In genomic region chr3:59797533-59797932, GRCh38 we compare ENCODE assay signal across 34 cellular contexts.
DNase-seq lines count a peak whose midpoint lies in the region; ATAC-seq, FAIRE-seq and TF ChIP-seq lines count a peak whose summit lies in the region.
"Had no signal": no experiment of that assay in that cellular context is flagged by ENCODE, and none has a peak within 500 bp of the region (broad histone marks: within the 10 kb centered on the region; RNA-seq: fewer than 3 reads in every experiment).

No MANE protein-coding gene starts in this region.

- TF ChIP-seq CTCF in HepG2 (CRISPR knock-in tag; IDR thresholded peaks at IDR 0.05): no peak
- TF ChIP-seq CTCF in right lobe of liver (IDR thresholded peaks at IDR 0.05): no peak
- TF ChIP-seq CTCF in A549 (IDR thresholded peaks at IDR 0.05): no peak
- TF ChIP-seq CTCF in IMR-90 (conservative IDR thresholded peaks at IDR 0.05; ENCODE audit: low read depth, low read length): no peak
- TF ChIP-seq CTCF in smooth muscle cell (IDR thresholded peaks at IDR 0.05; ENCODE audit: borderline replicate concordance, insufficient read depth, poor library complexity, severe bottlenecking): no peak
- TF ChIP-seq CTCF in ascending aorta (IDR thresholded peaks at IDR 0.05): no peak

- H3K4me1 ChIP-seq in HepG2 (ENCODE audit: insufficient read depth, low read length): peaks cover 28% of the 10 kb centered on the region
- no peaks in the 10 kb centered on the region for H3K4me1 ChIP-seq in right lobe of liver
- H3K4me1 ChIP-seq in A549: no peaks in the 10 kb centered on the region
- H3K4me1 ChIP-seq in IMR-90 (ENCODE audit: control insufficient read depth, insufficient read depth, low read length): peaks cover 5% of the 10 kb centered on the region; the same call in 1 of the 2 replicates
- H3K4me1 ChIP-seq in smooth muscle cell (ENCODE audit: low read depth): peaks cover 29% of the 10 kb centered on the region
- no peaks in the 10 kb centered on the region for H3K4me1 ChIP-seq in ascending aorta
- H3K4me1 ChIP-seq: BE2C; BLaER1; BLaER1 treated with 17β-estradiol and CSF1 and Interleukin-3, amounts not matched to agents 10 nM and 100 nM; Caco-2 had no signal

- BruUV-seq in HepG2 (replicated peaks; lab: Mats Ljungman, UMichigan) (no TSS peak), IMR-90 (replicated peaks; lab: Mats Ljungman, UMichigan) (no TSS peak)

- H2AFZ ChIP-seq in HepG2 (ENCODE audit: low read length) (no peak overlapping the region), IMR-90 (replicated peaks; ENCODE audit: low read length, poor library complexity) (no peak overlapping the region), smooth muscle cell (ENCODE audit: low read depth) (no peak overlapping the region)

- H2BK15ac ChIP-seq in IMR-90 (ENCODE audit: low read depth, low read length): no peak overlapping the region

- no peak overlapping the region for H3K18ac ChIP-seq in IMR-90 (ENCODE audit: low read depth, low read length)

- intact Hi-C loops in HepG2 (cut with micrococcal nuclease; ENCODE audit: unreplicated experiment) (no loop called here), right lobe of liver (cut with DNase I) (no loop called here), IMR-90 (cut with micrococcal nuclease) (no loop called here), ascending aorta (cut with DNase I) (no loop called here)

- no peak overlapping the region for H2AK5ac ChIP-seq in IMR-90 (ENCODE audit: low read depth, low read length)

- in situ Hi-C loops in HepG2 (cut with HindIII; ENCODE audit: extremely low pct_ligation_motif_present, low pct_unique_long_range_greater_than_20kb) (no loop called here), IMR-90 (cut with MboI; ENCODE audit: low sequenced_read_pairs) (no loop called here)

- H3K9ac ChIP-seq in HepG2 (ENCODE audit: insufficient read depth, low read depth, low read length) (no peak overlapping the region), IMR-90 (ENCODE audit: low read depth, low read length) (no peak overlapping the region), smooth muscle cell (ENCODE audit: low read depth) (no peak overlapping the region)
- H3K9ac ChIP-seq: BLaER1; BLaER1 treated with 17β-estradiol and CSF1 and Interleukin-3, amounts not matched to agents 10 nM and 100 nM had no signal

- H2AK9ac ChIP-seq in IMR-90 (replicated peaks; ENCODE audit: low read depth, low read length, poor library complexity): no peak overlapping the region

- no peak overlapping the region for H4K91ac ChIP-seq in IMR-90 (ENCODE audit: insufficient read depth, low read depth, low read length)

- H3K4me2 ChIP-seq in HepG2 (ENCODE audit: low read depth, low read length) (no peak overlapping the region), A549 (no peak overlapping the region), IMR-90 (ENCODE audit: low read depth, low read length) (no peak overlapping the region), smooth muscle cell (no peak overlapping the region)
- H3K4me2 ChIP-seq: BLaER1; BLaER1 treated with 17β-estradiol and CSF1 and Interleukin-3, amounts not matched to agents 10 nM and 100 nM had no signal

- 51% methylated on average over 5 of the region's 5 CpGs for WGBS in HepG2 (ENCODE audit: low lambda C conversion rate)
- WGBS in right lobe of liver (ENCODE audit: insufficient coverage, low coverage, low lambda C conversion rate, missing lambda C conversion rate): 85% methylated on average over 5 of the region's 5 CpGs
- WGBS in A549 (ENCODE audit: missing lambda C conversion rate): 73% methylated on average over 5 of the region's 5 CpGs
- no CpG with 5 or more reads among the region's 5 CpGs for WGBS in IMR-90 (ENCODE audit: extremely low coverage in 2 of 2, insufficient read length in 1 of 2), 2 experiments
- 95% methylated on average over 5 of the region's 5 CpGs for WGBS in smooth muscle cell (ENCODE audit: low lambda C conversion rate)

- H3K79me1 ChIP-seq in IMR-90 (ENCODE audit: low read depth in 1 of 2, low read length in 2 of 2): no peaks in the 10 kb centered on the region

- no peak overlapping the region for H4K8ac ChIP-seq in IMR-90 (ENCODE audit: low read depth in 2 of 2, low read length in 2 of 2)

- H3K27me3 ChIP-seq in HepG2 (ENCODE audit: control insufficient read depth in 1 of 2, insufficient read depth in 2 of 2, low read length in 2 of 2) (no peaks in the 10 kb centered on the region; a peak in 1 of 5 replicates), right lobe of liver (no peaks in the 10 kb centered on the region), IMR-90 (ENCODE audit: control insufficient read depth, insufficient read depth, low read length) (no peaks in the 10 kb centered on the region), smooth muscle cell (ENCODE audit: low read depth) (no peaks in the 10 kb centered on the region), ascending aorta (no peaks in the 10 kb centered on the region)
- H3K27me3 ChIP-seq: BE2C; BLaER1; BLaER1 treated with 17β-estradiol and CSF1 and Interleukin-3, amounts not matched to agents 10 nM and 100 nM had no signal

- FAIRE-seq in HepG2 (lab: Jason Lieb, UNC) (no peak), A549 (lab: Jason Lieb, UNC) (no peak)
- FAIRE-seq: A204.1, D721Med had no signal

- H2BK120ac ChIP-seq in IMR-90 (ENCODE audit: low read depth, low read length): no peak overlapping the region

- POLR2A ChIA-PET in HepG2 (lab: Yijun Ruan, JAX) (no interaction called here), A549 (lab: Yijun Ruan, JAX) (no interaction called here), IMR-90 (lab: Charles Lee; ENCODE audit: unreplicated experiment) (no interaction called here)

- H2BK20ac ChIP-seq in IMR-90 (ENCODE audit: low read depth, low read length): peak overlapping the region; percentile 37; the same call in 1 of the 2 replicates

- ATAC-seq in HepG2: no peak
- ATAC-seq in right lobe of liver: no peak
- no peak for ATAC-seq in A549
- ATAC-seq in IMR-90 (ENCODE audit: low read depth): no peak
- no peak for ATAC-seq in left lobe of liver
- ATAC-seq: CD8-positive, alpha-beta T cell had no signal

- peaks cover 3% of the 10 kb centered on the region; the same call in 1 of the 2 replicates for H3K9me1 ChIP-seq in IMR-90 (ENCODE audit: insufficient read depth, low read length)

- H4K5ac ChIP-seq in IMR-90 (ENCODE audit: low read depth, low read length): no peak overlapping the region

- H3K36me3 ChIP-seq in HepG2 (replicated peaks in 1 of 2; ENCODE audit: control insufficient read depth in 1 of 2, insufficient read depth in 2 of 2, low read length in 2 of 2): no peaks in the 10 kb centered on the region
- H3K36me3 ChIP-seq in right lobe of liver: no peaks in the 10 kb centered on the region
- H3K36me3 ChIP-seq in IMR-90 (ENCODE audit: control insufficient read depth, insufficient read depth, low read length): no peaks in the 10 kb centered on the region
- H3K36me3 ChIP-seq in smooth muscle cell (ENCODE audit: low read depth): no peaks in the 10 kb centered on the region
- no peaks in the 10 kb centered on the region for H3K36me3 ChIP-seq in ascending aorta
- H3K36me3 ChIP-seq: BE2C; BLaER1; BLaER1 treated with 17β-estradiol and CSF1 and Interleukin-3, amounts not matched to agents 10 nM and 100 nM had no signal

- H3K14ac ChIP-seq in IMR-90 (replicated peaks; ENCODE audit: low read depth, low read length): no peak overlapping the region

- TF ChIP-seq POLR2A in HepG2 (IDR thresholded peaks at IDR 0.05; ENCODE audit: insufficient read depth in 1 of 2, low read depth in 2 of 2, low read length in 2 of 2) (no peak), right lobe of liver (IDR thresholded peaks at IDR 0.05) (no peak), A549 (IDR thresholded peaks at IDR 0.05; ENCODE audit: low read length) (no peak), IMR-90 (IDR thresholded peaks at IDR 0.05; ENCODE audit: low read depth, low read length) (no peak)

- no peak overlapping the region for H3K56ac ChIP-seq in IMR-90 (ENCODE audit: extremely low read depth, insufficient read depth, low read length)

- CTCF ChIA-PET in HepG2 (lab: Yijun Ruan, JAX; ENCODE audit: low intra/inter-chr PET ratio, low total read pairs) (no interaction called here), A549 (lab: Yijun Ruan, JAX) (interaction anchor here (1.1 kb wide), 1 partner anchor 77 kb away, joined by 3 read pairs; no protein-coding TSS in a partner anchor), IMR-90 (lab: Yijun Ruan, JAX) (interaction anchor here (1.4 kb wide), 1 partner anchor 12 kb away, joined by 3 read pairs; no protein-coding TSS in a partner anchor)

- no peak overlapping the region for H3K23ac ChIP-seq in IMR-90 (ENCODE audit: low read depth, low read length)

- no peaks in the 10 kb centered on the region for H4K20me1 ChIP-seq in HepG2 (ENCODE audit: insufficient read depth, low read length)
- no peaks in the 10 kb centered on the region for H4K20me1 ChIP-seq in IMR-90 (ENCODE audit: insufficient read depth, low read length)
- H4K20me1 ChIP-seq in smooth muscle cell (ENCODE audit: low read depth): no peaks in the 10 kb centered on the region
- H4K20me1 ChIP-seq: BLaER1; BLaER1 treated with 17β-estradiol and CSF1 and Interleukin-3, amounts not matched to agents 10 nM and 100 nM had no signal

- no peak for DNase-seq in HepG2 (ENCODE audit: low spot score)
- DNase-seq in right lobe of liver: no peak
- DNase-seq in A549 (ENCODE audit: low read depth in 1 of 2, low spot score in 1 of 2): no peak
- DNase-seq in IMR-90: no peak
- DNase-seq in smooth muscle cell (lab: John Stamatoyannopoulos, UW; ENCODE audit: unreplicated experiment): no peak
- no peak for DNase-seq in ascending aorta (ENCODE audit: low spot score in 2 of 2)
- no peak for DNase-seq in NCI-H187 (lab: John Stamatoyannopoulos, UW)
- no peak for DNase-seq in left lobe of liver (ENCODE audit: low spot score)
- DNase-seq: 8988T; ACHN; AML-193; BE2C; C1 segment of cervical spinal cord; Caco-2; Calu3; CD4-positive, alpha-beta memory T cell; CD4-positive, alpha-beta T cell; CD4-positive, CD25-positive, alpha-beta regulatory T cell; CD8-positive, alpha-beta memory T cell; CD8-positive, alpha-beta T cell; COR-L47; DMS 273 treated with DMSO at 0.1 percent for 48 hours; DMS153; DMS53; DMS79; DMS79 treated with DMSO at 0.1 percent for 48 hours; DND-41; EL had no signal

- H3K79me2 ChIP-seq in HepG2 (ENCODE audit: insufficient read depth, low read length): no peaks in the 10 kb centered on the region
- H3K79me2 ChIP-seq in smooth muscle cell (ENCODE audit: low read depth): no peaks in the 10 kb centered on the region

- H3K27ac ChIP-seq in HepG2 (ENCODE audit: extremely low read length, insufficient read depth, low read length) (no peak overlapping the region), right lobe of liver (no peak overlapping the region), A549 (no peak overlapping the region), IMR-90 (ENCODE audit: insufficient read depth, low read length) (no peak overlapping the region), smooth muscle cell (ENCODE audit: low read depth) (peak overlapping the region; percentile 96), ascending aorta (no peak overlapping the region)
- H3K27ac ChIP-seq: 22Rv1; BLaER1; BLaER1 treated with 17β-estradiol and CSF1 and Interleukin-3, amounts not matched to agents 10 nM and 100 nM; C4-2B had no signal

- H3K9me3 ChIP-seq in HepG2 (ENCODE audit: low read length) (no peaks in the 10 kb centered on the region), right lobe of liver (no peaks in the 10 kb centered on the region), A549 (no peaks in the 10 kb centered on the region), IMR-90 (ENCODE audit: control insufficient read depth, insufficient read depth, low read length) (no peaks in the 10 kb centered on the region), smooth muscle cell (replicated peaks; ENCODE audit: low read depth) (no peaks in the 10 kb centered on the region), ascending aorta (no peaks in the 10 kb centered on the region)
- H3K9me3 ChIP-seq: BE2C; BLaER1; BLaER1 treated with 17β-estradiol and CSF1 and Interleukin-3, amounts not matched to agents 10 nM and 100 nM; Caco-2 had no signal

- no peak overlapping the region for H3K4me3 ChIP-seq in HepG2 (replicated peaks in 1 of 3; ENCODE audit: insufficient read depth in 1 of 3, low read depth in 2 of 3, low read length in 3 of 3)
- H3K4me3 ChIP-seq in right lobe of liver: no peak overlapping the region
- no peak overlapping the region for H3K4me3 ChIP-seq in A549
- no peak overlapping the region for H3K4me3 ChIP-seq in IMR-90 (ENCODE audit: insufficient read depth, low read depth, low read length)
- H3K4me3 ChIP-seq in smooth muscle cell: no peak overlapping the region
- no peak overlapping the region for H3K4me3 ChIP-seq in ascending aorta
- H3K4me3 ChIP-seq: BLaER1; BLaER1 treated with 17β-estradiol and CSF1 and Interleukin-3, amounts not matched to agents 10 nM and 100 nM had no signal

- TF ChIP-seq RAD21 in HepG2 (CRISPR knock-in tag; IDR thresholded peaks at IDR 0.05) (no peak), A549 (conservative IDR thresholded peaks at IDR 0.05 in 1 of 2, IDR thresholded peaks at IDR 0.05 in 1 of 2) (no peak), IMR-90 (IDR thresholded peaks at IDR 0.05; ENCODE audit: low read length) (no peak)

- H2BK5ac ChIP-seq in IMR-90 (ENCODE audit: low read depth, low read length, poor library complexity, severe bottlenecking): no peak overlapping the region

- dilution Hi-C loops in IMR-90 (cut with HindIII; ENCODE audit: low sequenced_read_pairs, unreplicated experiment): no loop called here

- no peaks in the 10 kb centered on the region for H3F3A ChIP-seq in smooth muscle cell (ENCODE audit: low read depth)

- TF ChIP-seq EP300 in HepG2 (IDR thresholded peaks at IDR 0.05; ENCODE audit: low read depth in 2 of 2, low read length in 2 of 2) (no peak), HepG2 (CRISPR knock-in tag; IDR thresholded peaks at IDR 0.05; ENCODE audit: borderline replicate concordance) (no peak), A549 (IDR thresholded peaks at IDR 0.05) (no peak)

- H3K4ac ChIP-seq in IMR-90 (ENCODE audit: low read depth, low read length): no peak overlapping the region; the same call in 1 of the 2 replicates

Comparison
In these comparisons a context has a peak if more than half of its experiments do, and no peak if none do; other contexts are left out.
1. Of the 38 proteins assayed by ChIP-seq in both HepG2 and A549: peak only in HepG2: none; only in A549: none; in both: MAFK; in neither: 37.